In genomic region chr13:45362939-45363338, GRCh38 we compare ENCODE assay signal across 13 cellular contexts. TPM values are rescaled to one million over a fixed set of nuclear protein-coding genes. Genes with fewer than 3 reads are reported as not detected.
DNase-seq lines count a peak whose midpoint lies in the region; ATAC-seq lines count a peak whose summit lies in the region.
"Had no signal": no experiment of that assay in that cellular context is flagged by ENCODE, and none has a peak within 500 bp of the region (broad histone marks: within the 10 kb centered on the region; RNA-seq: fewer than 3 reads in every experiment).

No MANE protein-coding gene starts in this region.

- DNase-seq in GDM1 (lab: John Stamatoyannopoulos, UW) (peak; percentile 71), HT1080 (ENCODE audit: low read depth) (peak; percentile 13), iPS-NIHi7 (ENCODE audit: extremely low spot score) (peak; percentile 80), NCI-H1436 treated with DMSO at 0.1 percent for 48 hours (lab: John Stamatoyannopoulos, UW) (no peak)
- no peak for DNase-seq in T-helper 2 cell treated with Interferon-gamma antibody and Interleukin-4, amounts not matched to agents 5 μg/mL and 100 μg/mL, for 36 hours (ENCODE audit: low spot score)
- DNase-seq: activated T-cell treated with anti-CD3 and anti-CD28 coated beads, Interleukin-2, amount 50 U/mL, for 48 hours; left ventricle myocardium superior; NCI-H345; stimulated activated CD4-positive, alpha-beta T cell treated with anti-CD3 and anti-CD28 coated beads, Interleukin-2, amount 100 ng/mL, for 24 hours; substantia nigra; T-helper 9 cell had no signal

- no peak overlapping the region for H3K4me3 Mint-ChIP-seq in T-helper 2 cell treated with Interferon-gamma antibody and Interleukin-4, amounts not matched to agents 5 μg/mL and 100 μg/mL, for 36 hours

- ATAC-seq in GM18870 (IDR thresholded peaks at IDR 0.05; ENCODE audit: unreplicated experiment) (no peak), HG03460 (IDR thresholded peaks at IDR 0.05; ENCODE audit: unreplicated experiment) (no peak)
- ATAC-seq: left ventricle myocardium superior had no signal

- peaks cover 8% of the 10 kb centered on the region for H3K9me3 Mint-ChIP-seq in T-helper 2 cell treated with Interferon-gamma antibody and Interleukin-4, amounts not matched to agents 5 μg/mL and 100 μg/mL, for 36 hours

- H3K36me3 Mint-ChIP-seq in T-helper 2 cell treated with Interferon-gamma antibody and Interleukin-4, amounts not matched to agents 5 μg/mL and 100 μg/mL, for 36 hours (ENCODE audit: low read depth) = peaks cover 55% of the 10 kb centered on the region

- H3K4me1 Mint-ChIP-seq in T-helper 2 cell treated with Interferon-gamma antibody and Interleukin-4, amounts not matched to agents 5 μg/mL and 100 μg/mL, for 36 hours (ENCODE audit: low read depth) = peaks cover 43% of the 10 kb centered on the region

- peak overlapping the region; percentile 33 for H3K27ac Mint-ChIP-seq in T-helper 2 cell treated with Interferon-gamma antibody and Interleukin-4, amounts not matched to agents 5 μg/mL and 100 μg/mL, for 36 hours

- no peaks in the 10 kb centered on the region for H3K27me3 Mint-ChIP-seq in T-helper 2 cell treated with Interferon-gamma antibody and Interleukin-4, amounts not matched to agents 5 μg/mL and 100 μg/mL, for 36 hours (ENCODE audit: low read depth)

RNA-seq across cellular contexts. Expression of gene TPT1, which starts 22.0 kb away (rescaled TPM):
- 1,865 and 1,866 TPM in 2 replicates for total RNA-seq in HT1080 (2014; rRNA removed; shearing (Covaris generic))
- polyA plus RNA-seq in HT1080 (2015; cell fraction: cytosol; rRNA removed) = 3,449 and 4,660 TPM in 2 replicates
- polyA plus RNA-seq in HT1080 (2015; cell fraction: nucleus; rRNA removed) = 774 and 925 TPM in 2 replicates

RNA-seq across cellular contexts. Expression of gene SLC25A30, which starts 55.2 kb away (rescaled TPM):
- 3.0 and 12.9 TPM in 2 replicates for total RNA-seq in HT1080 (2014; rRNA removed; shearing (Covaris generic))
- 4.9 and 5.7 TPM in 2 replicates for polyA plus RNA-seq in HT1080 (2015; cell fraction: cytosol; rRNA removed)
- polyA plus RNA-seq in HT1080 (2015; cell fraction: nucleus; rRNA removed) = 3.8 and 5.4 TPM in 2 replicates

Comparison
In these comparisons a context has a peak if more than half of its experiments do, and no peak if none do; other contexts are left out.
1. DNase-seq: peak in GDM1 (single experiment), HT1080 (single experiment) and iPS-NIHi7 (single experiment); none in T-helper 2 cell treated with Interferon-gamma antibody and Interleukin-4, amounts not matched to agents 5 μg/mL and 100 μg/mL, for 36 hours (single experiment) and NCI-H1436 treated with DMSO at 0.1 percent for 48 hours (single experiment).